26 cellular contexts compared by ENCODE assay signal in the genomic region with DNA sequence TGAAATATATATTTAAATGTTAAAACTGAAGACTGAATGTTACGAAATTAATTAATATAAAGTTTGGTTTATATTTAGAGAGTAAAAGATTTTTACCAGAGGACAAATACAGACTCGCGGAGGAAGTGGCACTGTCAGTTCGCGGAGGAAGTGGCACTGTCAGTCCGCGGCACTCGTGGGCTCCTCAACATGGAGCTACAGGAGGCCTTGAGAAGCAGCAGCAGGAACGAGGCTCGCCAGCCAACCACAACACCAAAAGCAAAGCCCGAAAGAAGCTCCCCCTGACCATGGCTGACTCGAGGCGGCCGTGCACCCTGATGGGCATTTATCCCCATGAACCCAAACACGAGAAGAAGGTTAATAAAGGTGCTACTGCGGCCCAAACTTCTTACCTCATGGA.
"Had no signal": no experiment of that assay in that cellular context is flagged by ENCODE, and none has a peak within 500 bp of the region (broad histone marks: within the 10 kb centered on the region; RNA-seq: fewer than 3 reads in every experiment).

No MANE protein-coding gene starts in this region.

- H3K27ac Mint-ChIP-seq: activated B cell treated with CpG ODN at 0.5 μM for 24 hours; activated CD4-positive, alpha-beta T cell treated with anti-CD3 and anti-CD28 coated beads, Interleukin-2, amount 10 ng/mL, durations not matched to agents 24 days and 14 days; activated naive CD4-positive, alpha-beta T cell treated with anti-CD3 and anti-CD28 coated beads for 36 hours; activated naive CD8-positive, alpha-beta T cell; activated T-helper 17 cell treated with anti-CD3 and anti-CD28 coated beads, Interleukin-2, amount 50 U/mL, for 72 hours; brain; T-cell had no signal

- H3K4me3 ChIP-seq: SK-N-MC had no signal

- H3K9me3 Mint-ChIP-seq: activated B cell treated with CpG ODN at 0.5 μM for 24 hours had no signal

- FAIRE-seq: astrocyte, RCC 7860, TTC549 had no signal

- ATAC-seq: activated T-helper 17 cell treated with anti-CD3 and anti-CD28 coated beads, Interleukin-2, amount 50 U/mL, for 72 hours; T-cell had no signal

- H3K27me3 Mint-ChIP-seq: activated B cell treated with CpG ODN at 0.5 μM for 24 hours; activated CD4-positive, alpha-beta T cell treated with anti-CD3 and anti-CD28 coated beads, Interleukin-2, amount 10 ng/mL, durations not matched to agents 24 days and 14 days; activated naive CD8-positive, alpha-beta T cell; activated T-helper 17 cell treated with anti-CD3 and anti-CD28 coated beads, Interleukin-2, amount 50 U/mL, for 72 hours; brain; central memory CD8-positive, alpha-beta T cell; T-cell had no signal

- H3K4me3 Mint-ChIP-seq: activated B cell treated with CpG ODN at 0.5 μM for 24 hours; activated CD4-positive, alpha-beta T cell treated with anti-CD3 and anti-CD28 coated beads, Interleukin-2, amount 10 ng/mL, durations not matched to agents 24 days and 14 days; activated naive CD4-positive, alpha-beta T cell treated with anti-CD3 and anti-CD28 coated beads for 36 hours; activated naive CD8-positive, alpha-beta T cell; activated T-helper 17 cell treated with anti-CD3 and anti-CD28 coated beads, Interleukin-2, amount 50 U/mL, for 72 hours; brain; central memory CD8-positive, alpha-beta T cell; T-cell had no signal

- H3K36me3 Mint-ChIP-seq: activated naive CD8-positive, alpha-beta T cell; brain; T-cell had no signal

- H3K27ac ChIP-seq: SK-N-MC had no signal

- DNase-seq: activated B cell treated with CpG ODN at 0.5 μM for 24 hours; activated CD4-positive, alpha-beta T cell treated with anti-CD3 and anti-CD28 coated beads for 1 hour; activated CD4-positive, alpha-beta T cell treated with anti-CD3 and anti-CD28 coated beads, Interleukin-2, amount 10 ng/mL, durations not matched to agents 24 days and 14 days; activated CD4-positive, alpha-beta T cell treated with anti-CD3 and anti-CD28 coated beads, Interleukin-2, amount 50 U/mL, for 48 hours; activated gamma-delta T cell; activated naive CD4-positive, alpha-beta T cell treated with anti-CD3 and anti-CD28 coated beads for 36 hours; activated T-cell treated with anti-CD3 and anti-CD28 coated beads for 4 hours; activated T-cell treated with anti-CD3 and anti-CD28 coated beads, Interleukin-2, amount 50 U/mL, for 48 hours; amygdala; cortex of kidney; NCI-H1092; NCI-H1417; NCI-H1694 treated with DMSO at 0.1 percent for 48 hours; NCI-H2029 treated with DMSO at 0.1 percent for 48 hours; NCI-H69; T-cell; T-helper 2 cell; T1000 had no signal

- H3K4me1 Mint-ChIP-seq: activated B cell treated with CpG ODN at 0.5 μM for 24 hours; activated CD4-positive, alpha-beta T cell treated with anti-CD3 and anti-CD28 coated beads, Interleukin-2, amount 10 ng/mL, durations not matched to agents 24 days and 14 days; activated T-helper 17 cell treated with anti-CD3 and anti-CD28 coated beads, Interleukin-2, amount 50 U/mL, for 72 hours; central memory CD8-positive, alpha-beta T cell; T-cell had no signal
